In genomic region chr9:13358128-13358527, GRCh38 we compare ENCODE assay signal across 13 cellular contexts.
A peak's percentile ranks its signal among the peaks of the same experiment; 100 is the strongest.
DNase-seq lines count a peak whose midpoint lies in the region; ATAC-seq and TF ChIP-seq lines count a peak whose summit lies in the region.
"Had no signal": no experiment of that assay in that cellular context is flagged by ENCODE, and none has a peak within 500 bp of the region (broad histone marks: within the 10 kb centered on the region; RNA-seq: fewer than 3 reads in every experiment).

No MANE protein-coding gene starts in this region.

- no peak overlapping the region for H3K27ac ChIP-seq in stomach

- peaks cover 0 to 4% (median 0%) of the 10 kb centered on the region in 4 donors for H3K4me1 ChIP-seq in stomach

- no peaks in the 10 kb centered on the region for H3K27me3 ChIP-seq in stomach
- H3K27me3 ChIP-seq: tibial nerve had no signal

- no peaks in the 10 kb centered on the region for H3K36me3 ChIP-seq in stomach
- H3K36me3 ChIP-seq: tibial nerve had no signal

- DNase-seq in AG20443 (ENCODE audit: low spot score) (peak; percentile 62), RPMI7951 (ENCODE audit: low read depth) (peak; percentile 53), fibroblast of peridontal ligament (ENCODE audit: extremely low read depth) (peak; percentile 91), non-pigmented ciliary epithelial cell (ENCODE audit: low read depth) (peak; percentile 56), stomach (no peak)
- DNase-seq: activated naive CD8-positive, alpha-beta T cell treated with anti-CD3 and anti-CD28 coated beads, Interleukin-2, amount 50 U/mL, for 24 hours; DMS79 treated with DMSO at 0.1 percent for 48 hours; effector CD8-positive, alpha-beta T cell; NCI-H2171 treated with DMSO at 0.1 percent for 48 hours had no signal

- no peak for TF ChIP-seq CTCF in stomach (IDR thresholded peaks at IDR 0.05)

- no peaks in the 10 kb centered on the region for H3K9me3 ChIP-seq in stomach
- H3K9me3 ChIP-seq: tibial nerve had no signal

- intact Hi-C loops in stomach (cut with DNase I; ENCODE audit: low total_unique reads) = no loop called here

- no peak for TF ChIP-seq POLR2A in stomach (IDR thresholded peaks at IDR 0.05)

- H3K4me3 ChIP-seq in stomach = no peak overlapping the region
- H3K4me3 ChIP-seq: tibial nerve had no signal

- ATAC-seq in GM19351 (IDR thresholded peaks at IDR 0.05; ENCODE audit: unreplicated experiment) (no peak), HG03432 (IDR thresholded peaks at IDR 0.05; ENCODE audit: unreplicated experiment) (no peak)
- ATAC-seq in activated CD4-positive, CD25-positive, alpha-beta regulatory T cell treated with anti-CD3 and anti-CD28 coated beads, Interleukin-2, amount 50 U/mL, for 24 hours = no peak
- ATAC-seq: activated naive CD8-positive, alpha-beta T cell treated with anti-CD3 and anti-CD28 coated beads, Interleukin-2, amount 50 U/mL, for 24 hours had no signal

- TF ChIP-seq EP300 in stomach (IDR thresholded peaks at IDR 0.05) = no peak
